In genomic region chr2:64063924-64064331, GRCh38 we compare ENCODE assay signal across 8 cellular contexts. TPM values are rescaled to one million over a fixed set of nuclear protein-coding genes. Genes with fewer than 3 reads are reported as not detected.
DNase-seq lines count a peak whose midpoint lies in the region; ATAC-seq and TF ChIP-seq lines count a peak whose summit lies in the region.

No MANE protein-coding gene starts in this region.

- H3K4me3 ChIP-seq in DOHH2 (ENCODE audit: low read length) (peak overlapping the region; percentile 65), SK-N-SH (ENCODE audit: low read depth in 2 of 2, low read length in 1 of 2) (no peak overlapping the region), fibroblast of the aortic adventitia (ENCODE audit: low read depth, low read length) (no peak overlapping the region)

- H3F3A ChIP-seq in DOHH2 (ENCODE audit: control insufficient read depth, insufficient read depth), result peaks cover 26% of the 10 kb centered on the region
- H3F3A ChIP-seq in SK-N-SH (replicated peaks; ENCODE audit: insufficient read depth), result peaks cover 6% of the 10 kb centered on the region

- H3K27me3 Mint-ChIP-seq in progenitor cell of endocrine pancreas, result no peaks in the 10 kb centered on the region

- H3K4me3 Mint-ChIP-seq in progenitor cell of endocrine pancreas (ENCODE audit: low read depth), result no peak overlapping the region

- no peaks in the 10 kb centered on the region for H3K36me3 Mint-ChIP-seq in progenitor cell of endocrine pancreas (ENCODE audit: insufficient read depth)

- H3K4me2 ChIP-seq in DOHH2 (ENCODE audit: low read length) (peak overlapping the region; percentile 62), SK-N-SH (peak overlapping the region; percentile 6; the same call in 1 of the 2 replicates)

- CTCF ChIA-PET in SK-N-SH (lab: Yijun Ruan, JAX), result no interaction called here

- no peaks in the 10 kb centered on the region for H3K9me3 Mint-ChIP-seq in progenitor cell of endocrine pancreas (ENCODE audit: low read depth)

- POLR2A ChIA-PET in SK-N-SH (lab: Yijun Ruan, JAX), result no interaction called here

- peaks cover 82% of the 10 kb centered on the region for H3K4me1 ChIP-seq in DOHH2 (ENCODE audit: control insufficient read depth, low read length)
- H3K4me1 ChIP-seq in SK-N-SH (ENCODE audit: control insufficient read depth in 1 of 2, insufficient read depth in 2 of 2, low read depth in 1 of 2, low read length in 1 of 2), result peaks cover 0 to 9% of the 10 kb centered on the region in 2 experiments; a peak in 2 of 4 replicates

- TF ChIP-seq RAD21 in SK-N-SH (IDR thresholded peaks at IDR 0.05; ENCODE audit: low read length), result no peak

- H3K79me2 ChIP-seq in DOHH2 (ENCODE audit: control insufficient read depth, low read length) (peaks cover 28% of the 10 kb centered on the region), SK-N-SH (ENCODE audit: insufficient read depth) (no peaks in the 10 kb centered on the region)

- DNase-seq in SK-N-SH (no peak), fibroblast of the aortic adventitia (ENCODE audit: low read depth) (peak; percentile 91), progenitor cell of endocrine pancreas (ENCODE audit: low spot score, unreplicated experiment) (no peak), DMS 273 (lab: John Stamatoyannopoulos, UW; ENCODE audit: unreplicated experiment) (no peak), NCI-H1930 (lab: John Stamatoyannopoulos, UW) (no peak)
- no peak for DNase-seq in effector CD8-positive, alpha-beta T cell (lab: John Stamatoyannopoulos, UW)

- peaks cover 27% of the 10 kb centered on the region for H3K4me1 Mint-ChIP-seq in progenitor cell of endocrine pancreas (ENCODE audit: low read depth)

- no peak for ATAC-seq in HG02970 (IDR thresholded peaks at IDR 0.05; ENCODE audit: low FRiP score, unreplicated experiment)

- no peak for TF ChIP-seq EP300 in SK-N-SH (IDR thresholded peaks at IDR 0.05; ENCODE audit: borderline replicate concordance in 1 of 2, low read depth in 1 of 2, low read length in 1 of 2)

- peaks cover 52% of the 10 kb centered on the region for H3K36me3 ChIP-seq in DOHH2 (ENCODE audit: control insufficient read depth, low read length)
- H3K36me3 ChIP-seq in SK-N-SH (replicated peaks in 1 of 2; ENCODE audit: control insufficient read depth in 1 of 2, insufficient read depth in 2 of 2, low read length in 1 of 2), result no peaks in the 10 kb centered on the region

- peak overlapping the region; percentile 6 for H3K27ac Mint-ChIP-seq in progenitor cell of endocrine pancreas

- no peaks in the 10 kb centered on the region for H4K20me1 ChIP-seq in DOHH2 (ENCODE audit: control insufficient read depth, insufficient read depth, low read depth, low read length)
- no peaks in the 10 kb centered on the region for H4K20me1 ChIP-seq in SK-N-SH (ENCODE audit: insufficient read depth)

- no peaks in the 10 kb centered on the region for H3K9me2 ChIP-seq in DOHH2 (replicated peaks; ENCODE audit: control insufficient read depth, low read length)
- no peaks in the 10 kb centered on the region for H3K9me2 ChIP-seq in SK-N-SH

- TF ChIP-seq CTCF in DOHH2 (IDR thresholded peaks at IDR 0.05; ENCODE audit: low read depth, low read length, poor library complexity, severe bottlenecking) (no peak), SK-N-SH (IDR thresholded peaks at IDR 0.05) (no peak), fibroblast of the aortic adventitia (IDR thresholded peaks at IDR 0.05; ENCODE audit: insufficient read depth, low read length) (no peak), progenitor cell of endocrine pancreas (IDR thresholded peaks at IDR 0.05; ENCODE audit: unreplicated experiment) (no peak)

- 62% methylated on average over 4 of the region's 4 CpGs for WGBS in SK-N-SH (ENCODE audit: low lambda C conversion rate)

- H3K27ac ChIP-seq in DOHH2 (ENCODE audit: low read depth, low read length) (peak overlapping the region; percentile 96), SK-N-SH (ENCODE audit: low read depth in 2 of 2, low read length in 1 of 2) (peak overlapping the region in 1 of 2 experiments; percentile 78; a peak in 2 of 4 replicates)

- H3K9me3 ChIP-seq in DOHH2 (ENCODE audit: control insufficient read depth, insufficient read depth, low read length), result no peaks in the 10 kb centered on the region
- no peaks in the 10 kb centered on the region for H3K9me3 ChIP-seq in SK-N-SH

- H2AFZ ChIP-seq in SK-N-SH (ENCODE audit: low read depth), result peak overlapping the region; percentile 8; the same call in 1 of the 2 replicates

- 0 out of 2 replicates have a peak overlapping the region, but pooled peaks have one; percentile 13 for H3K9ac ChIP-seq in SK-N-SH

- H3K27me3 ChIP-seq in DOHH2 (ENCODE audit: control insufficient read depth, low read length) (no peaks in the 10 kb centered on the region), SK-N-SH (ENCODE audit: insufficient read depth) (no peaks in the 10 kb centered on the region)

TF ChIP-seq in SK-N-SH, 30 proteins besides CTCF, POLR2A, EP300 and RAD21:
- no peak for TF ChIP-seq JUND (IDR thresholded peaks at IDR 0.05)
- no peak for TF ChIP-seq CHD2 (IDR thresholded peaks at IDR 0.05; ENCODE audit: low read length, partially characterized antibody)
- TF ChIP-seq MEF2A (IDR thresholded peaks at IDR 0.05; ENCODE audit: borderline replicate concordance, low read depth), result no peak
- TF ChIP-seq, protein P1, sequence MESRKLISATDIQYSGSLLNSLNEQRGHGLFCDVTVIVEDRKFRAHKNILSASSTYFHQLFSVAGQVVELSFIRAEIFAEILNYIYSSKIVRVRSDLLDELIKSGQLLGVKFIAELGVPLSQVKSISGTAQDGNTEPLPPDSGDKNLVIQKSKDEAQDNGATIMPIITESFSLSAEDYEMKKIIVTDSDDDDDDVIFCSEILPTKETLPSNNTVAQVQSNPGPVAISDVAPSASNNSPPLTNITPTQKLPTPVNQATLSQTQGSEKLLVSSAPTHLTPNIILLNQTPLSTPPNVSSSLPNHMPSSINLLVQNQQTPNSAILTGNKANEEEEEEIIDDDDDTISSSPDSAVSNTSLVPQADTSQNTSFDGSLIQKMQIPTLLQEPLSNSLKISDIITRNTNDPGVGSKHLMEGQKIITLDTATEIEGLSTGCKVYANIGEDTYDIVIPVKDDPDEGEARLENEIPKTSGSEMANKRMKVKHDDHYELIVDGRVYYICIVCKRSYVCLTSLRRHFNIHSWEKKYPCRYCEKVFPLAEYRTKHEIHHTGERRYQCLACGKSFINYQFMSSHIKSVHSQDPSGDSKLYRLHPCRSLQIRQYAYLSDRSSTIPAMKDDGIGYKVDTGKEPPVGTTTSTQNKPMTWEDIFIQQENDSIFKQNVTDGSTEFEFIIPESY (IDR thresholded peaks at IDR 0.05; ENCODE audit: borderline replicate concordance, low read depth), result no peak
- TF ChIP-seq, protein P2, sequence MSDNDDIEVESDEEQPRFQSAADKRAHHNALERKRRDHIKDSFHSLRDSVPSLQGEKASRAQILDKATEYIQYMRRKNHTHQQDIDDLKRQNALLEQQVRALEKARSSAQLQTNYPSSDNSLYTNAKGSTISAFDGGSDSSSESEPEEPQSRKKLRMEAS (IDR thresholded peaks at IDR 0.05; ENCODE audit: low read depth), result no peak
- no peak for TF ChIP-seq NFIC (IDR thresholded peaks at IDR 0.05; ENCODE audit: borderline replicate concordance)
TF ChIP-seq in SK-N-SH: peak in this region for 0.

RNA-seq across cellular contexts. Expression of gene VPS54, which starts 44.7 kb away (rescaled TPM):
- polyA plus RNA-seq in SK-N-SH (2012; rRNA removed), result 5.3 and 8.0 TPM in 2 replicates
- 7.9 and 8.5 TPM in 2 replicates for polyA plus RNA-seq in SK-N-SH (2012; cell fraction: cytosol; rRNA removed)
- polyA plus RNA-seq in SK-N-SH (2012; cell fraction: nucleus; rRNA removed), result 4.8 and 13.6 TPM in 2 replicates
- total RNA-seq in fibroblast of the aortic adventitia (ENCODE audit: low replicate concordance), result 8.4 and 18.1 TPM in 2 replicates
- 28.2 and 29.7 TPM in 2 replicates for total RNA-seq in progenitor cell of endocrine pancreas
